In the genomic region with DNA sequence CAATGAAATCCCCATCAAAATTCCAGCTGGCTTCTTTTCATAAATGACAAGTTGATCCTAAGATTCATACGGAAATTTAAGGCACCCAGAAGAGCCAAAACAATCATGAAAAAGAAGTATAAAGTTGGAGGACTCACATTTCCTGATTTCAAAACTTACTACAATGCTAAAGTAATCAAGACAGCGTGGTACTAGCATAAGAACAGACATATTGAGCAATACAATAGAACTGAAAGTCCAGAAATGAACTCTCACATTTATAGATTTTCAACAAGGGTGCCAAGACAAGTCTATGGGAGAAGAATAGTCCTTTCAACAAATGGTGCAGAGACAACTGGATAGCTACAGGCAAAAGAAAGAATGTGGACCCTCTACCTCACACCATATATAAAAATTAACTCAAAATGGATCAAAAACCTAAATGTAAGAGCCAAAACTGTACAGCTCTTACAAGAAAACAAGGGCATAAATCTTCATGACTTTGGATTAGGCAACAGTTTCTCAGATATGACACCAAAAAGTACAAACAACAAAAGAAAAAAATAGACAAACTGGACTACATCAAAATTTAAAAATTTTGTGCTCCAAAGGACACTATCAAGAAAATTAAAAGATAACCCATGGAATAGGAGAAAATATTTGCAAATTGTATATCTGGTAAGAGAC, we compare ENCODE assay signal across 21 cellular contexts. TPM values are rescaled to one million over a fixed set of nuclear protein-coding genes. Genes with fewer than 3 reads are reported as not detected.
A peak's percentile ranks its signal among the peaks of the same experiment; 100 is the strongest.
DNase-seq lines count a peak whose midpoint lies in the region; ATAC-seq and TF ChIP-seq lines count a peak whose summit lies in the region.
"Had no signal": no experiment of that assay in that cellular context is flagged by ENCODE, and none has a peak within 500 bp of the region (broad histone marks: within the 10 kb centered on the region; RNA-seq: fewer than 3 reads in every experiment).

No MANE protein-coding gene starts in this region.

- H3K4me3 ChIP-seq in AG10803 (ENCODE audit: low read length) (no peak overlapping the region), adrenal gland (peak overlapping the region in 1 of 4 donors; percentile 17)
- H3K4me3 ChIP-seq: sigmoid colon, tibial artery had no signal

- no peak for TF ChIP-seq POLR2A in adrenal gland (IDR thresholded peaks at IDR 0.05)

- DNase-seq in AG10803 (ENCODE audit: low read depth) (peak; percentile 52), LHCN-M2 (ENCODE audit: low read depth) (peak; percentile 1), adrenal gland (no peak), iris pigment epithelial cell (ENCODE audit: low read depth) (peak; percentile 59), GM03348 (ENCODE audit: low spot score) (no peak), NCI-H1092 (lab: John Stamatoyannopoulos, UW) (no peak), NCI-H69 (lab: John Stamatoyannopoulos, UW) (no peak)
- DNase-seq: activated naive CD4-positive, alpha-beta T cell treated with Interleukin-2 at 50 U/mL for 16 hours; DMS 273 treated with DMSO at 0.1 percent for 48 hours; GF-D8; hippocampal formation; kidney glomerular epithelial cell; NCI-H2107; NCI-H774; nucleus accumbens; sigmoid colon; stimulated activated CD4-positive, alpha-beta T cell treated with anti-CD3 and anti-CD28 coated beads, Interleukin-4, amount 100 ng/mL, for 4 hours; T-helper 1 cell; tibial artery had no signal

- WGBS in adrenal gland, 4 donors: 25 to 44% (median 34%) methylated on average over 2 of the region's 2 CpGs

- H3K27ac ChIP-seq in adrenal gland: peak overlapping the region in 4 of 5 donors; percentile 15 to 51 (median 24)

- no peaks in the 10 kb centered on the region for H3K36me3 ChIP-seq in adrenal gland (replicated peaks in 1 of 2)

- no peaks in the 10 kb centered on the region for H3K4me1 ChIP-seq in adrenal gland (replicated peaks in 1 of 2)
- H3K4me1 ChIP-seq: sigmoid colon, tibial artery had no signal

- intact Hi-C loops in adrenal gland (cut with DNase I): no loop called here

- no peaks in the 10 kb centered on the region for H3K27me3 ChIP-seq in adrenal gland
- H3K27me3 ChIP-seq: sigmoid colon, tibial artery had no signal

- TF ChIP-seq CTCF in AG10803 (conservative IDR thresholded peaks at IDR 0.05; ENCODE audit: low read length): no peak
- TF ChIP-seq CTCF in adrenal gland (IDR thresholded peaks at IDR 0.05): no peak

- no peak for ATAC-seq in GM18861 (IDR thresholded peaks at IDR 0.05; ENCODE audit: unreplicated experiment)

- no peaks in the 10 kb centered on the region for H3K9me3 ChIP-seq in adrenal gland (replicated peaks in 1 of 3)
- H3K9me3 ChIP-seq: sigmoid colon, tibial artery had no signal

RNA-seq across cellular contexts. Expression of gene SASH3, which starts 28.5 kb away (rescaled TPM):
- total RNA-seq in LHCN-M2 (2014; rRNA removed) (not detected in 2 replicates), adrenal gland (10 to 100 TPM in 7 of 8 donors, 1 to 10 TPM in 1; 6.3 to 27.8 (median 18.5) TPM)
- not detected for polyA plus RNA-seq in LHCN-M2 (2012)
- polyA plus RNA-seq in adrenal gland: 10 to 100 TPM in 1 of 3 donors, 1 to 10 TPM in 2; 4.9 to 14.3 (median 5.9) TPM
- total RNA-seq: dermis microvascular lymphatic vessel endothelial cell had no signal

RNA-seq across cellular contexts. Expression of gene ZDHHC9, which starts 35.4 kb away (rescaled TPM):
- total RNA-seq in LHCN-M2 (2014; rRNA removed): 23.9 TPM in 2 replicates
- 18.3 TPM for polyA plus RNA-seq in LHCN-M2 (2012)
- 10 to 100 TPM; 20.7 to 75.7 (median 26.4) TPM for total RNA-seq in adrenal gland
- 10 to 100 TPM in 1 of 3 donors, 1 to 10 TPM in 2; 4.3 to 33.3 (median 7.2) TPM for polyA plus RNA-seq in adrenal gland

Comparison
In these comparisons a context has a peak if more than half of its experiments do, and no peak if none do; other contexts are left out.
1. DNase-seq: peak in AG10803 (single experiment), LHCN-M2 (single experiment) and iris pigment epithelial cell (single experiment); none in adrenal gland (0 of 7), GM03348 (single experiment), NCI-H1092 (single experiment) and NCI-H69 (single experiment).